Comparison of ENCODE assay signal across 21 cellular contexts in genomic region chr1:204836856-204837255, GRCh38. TPM values are rescaled to one million over a fixed set of nuclear protein-coding genes. Genes with fewer than 3 reads are reported as not detected.
"Had no signal": no experiment of that assay in that cellular context is flagged by ENCODE, and none has a peak within 500 bp of the region (broad histone marks: within the 10 kb centered on the region; RNA-seq: fewer than 3 reads in every experiment).

No MANE protein-coding gene starts in this region.

- H3K4me1 Mint-ChIP-seq: activated CD4-positive, alpha-beta T cell treated with anti-CD3 and anti-CD28 coated beads, Interleukin-2, amount 10 ng/mL, durations not matched to agents 7 days and 5 days; immature natural killer cell had no signal

- H2AFZ ChIP-seq: hepatocyte, neural progenitor cell had no signal

- H3K4me1 ChIP-seq: ascending aorta, foreskin keratinocyte, spleen, upper lobe of left lung had no signal

- H3K27ac ChIP-seq: ascending aorta, coronary artery, foreskin keratinocyte, hepatocyte, left ventricle myocardium inferior, neural progenitor cell, spleen, thoracic aorta, upper lobe of left lung, WERI-Rb-1 had no signal

- H3K27me3 ChIP-seq: ascending aorta, neural progenitor cell, upper lobe of left lung had no signal

- H3K27ac Mint-ChIP-seq: activated CD4-positive, alpha-beta T cell treated with anti-CD3 and anti-CD28 coated beads, Interleukin-2, amount 10 ng/mL, durations not matched to agents 7 days and 5 days; activated CD8-positive, alpha-beta T cell treated with anti-CD3 and anti-CD28 coated beads for 36 hours; activated naive CD4-positive, alpha-beta T cell treated with anti-CD3 and anti-CD28 coated beads, Interleukin-2, amount 50 U/mL, for 72 hours; activated T-helper 1 cell treated with anti-CD3 and anti-CD28 coated beads, Interleukin-12 subunit alpha, Interleukin-12 subunit beta, Interleukin-2, Interleukin-4 antibody, amounts not matched to agents 30 ng/mL and 10 ng/mL and 1 ng/mL, durations not matched to agents 14 hours and 24 hours and 36 hours; endodermal cell; immature natural killer cell; naive thymus-derived CD4-positive, alpha-beta T cell; neural progenitor cell; progenitor cell of endocrine pancreas had no signal

- H3K9ac ChIP-seq: neural progenitor cell had no signal

- H3K36me3 Mint-ChIP-seq: activated naive CD4-positive, alpha-beta T cell treated with anti-CD3 and anti-CD28 coated beads, Interleukin-2, amount 50 U/mL, for 72 hours; immature natural killer cell; neural progenitor cell had no signal

- ATAC-seq: activated CD8-positive, alpha-beta T cell treated with anti-CD3 and anti-CD28 coated beads for 36 hours; activated naive CD4-positive, alpha-beta T cell treated with anti-CD3 and anti-CD28 coated beads, Interleukin-2, amount 50 U/mL, for 72 hours had no signal

- H3K79me2 ChIP-seq: hepatocyte had no signal

- H3K36me3 ChIP-seq: ascending aorta, neural progenitor cell, spleen, thoracic aorta, upper lobe of left lung had no signal

- H3K9me3 ChIP-seq: ascending aorta, left ventricle myocardium inferior, spleen, thoracic aorta, upper lobe of left lung had no signal

- H3K9me3 Mint-ChIP-seq: activated CD4-positive, alpha-beta T cell treated with anti-CD3 and anti-CD28 coated beads, Interleukin-2, amount 10 ng/mL, durations not matched to agents 7 days and 5 days; activated CD8-positive, alpha-beta T cell treated with anti-CD3 and anti-CD28 coated beads for 36 hours; activated T-helper 1 cell treated with anti-CD3 and anti-CD28 coated beads, Interleukin-12 subunit alpha, Interleukin-12 subunit beta, Interleukin-2, Interleukin-4 antibody, amounts not matched to agents 30 ng/mL and 10 ng/mL and 1 ng/mL, durations not matched to agents 14 hours and 24 hours and 36 hours; endodermal cell; immature natural killer cell; neural progenitor cell had no signal

- H3K4me3 ChIP-seq: ascending aorta, coronary artery, hepatocyte, left ventricle myocardium inferior, neural progenitor cell, spleen, thoracic aorta, upper lobe of left lung had no signal

- H3K4me3 Mint-ChIP-seq: activated CD4-positive, alpha-beta T cell treated with anti-CD3 and anti-CD28 coated beads, Interleukin-2, amount 10 ng/mL, durations not matched to agents 7 days and 5 days; activated CD8-positive, alpha-beta T cell treated with anti-CD3 and anti-CD28 coated beads for 36 hours; activated T-helper 1 cell treated with anti-CD3 and anti-CD28 coated beads, Interleukin-12 subunit alpha, Interleukin-12 subunit beta, Interleukin-2, Interleukin-4 antibody, amounts not matched to agents 30 ng/mL and 10 ng/mL and 1 ng/mL, durations not matched to agents 14 hours and 24 hours and 36 hours; endodermal cell; immature natural killer cell; naive thymus-derived CD4-positive, alpha-beta T cell had no signal

- DNase-seq: activated CD4-positive, CD25-positive, alpha-beta regulatory T cell treated with anti-CD3 and anti-CD28 coated beads, Interleukin-2, amount 50 U/mL, for 72 hours; activated gamma-delta T cell; cerebellar nuclear complex; immature natural killer cell; spleen; upper lobe of left lung; WERI-Rb-1 had no signal

- H3K4me2 ChIP-seq: hepatocyte, neural progenitor cell had no signal

RNA-seq across cellular contexts. Expression of gene NFASC, which starts 33.8 kb away (rescaled TPM):
- total RNA-seq: activated CD8-positive, alpha-beta T cell treated with anti-CD3 and anti-CD28 coated beads for 36 hours had no signal
- polyA plus RNA-seq: immature natural killer cell; naive thymus-derived CD4-positive, alpha-beta T cell had no signal
